ENCODE assay signal across 8 cellular contexts in genomic region chr10:68156373-68157185, GRCh38. TPM values are rescaled to one million over a fixed set of nuclear protein-coding genes. Genes with fewer than 3 reads are reported as not detected.
DNase-seq lines count a peak whose midpoint lies in the region; ATAC-seq and TF ChIP-seq lines count a peak whose summit lies in the region.

No MANE protein-coding gene starts in this region.

- no peaks in the 10 kb centered on the region for H3K27me3 ChIP-seq in gastrocnemius medialis

- H3K4me3 Mint-ChIP-seq in HFFc6 = peak overlapping the region; percentile 53
- no peak overlapping the region for H3K4me3 Mint-ChIP-seq in glutamatergic neuron (ENCODE audit: unreplicated experiment)

- CTCF ChIA-PET in RWPE1 (lab: Yijun Ruan, JAX) = interaction anchor here (0.6 to 3.2 kb wide), 6 partner anchors 10 to 249 kb away, joined by 3 to 10 read pairs (median 3); no protein-coding TSS in a partner anchor

- peaks cover 2% of the 10 kb centered on the region; the same call in 1 of the 2 replicates for H3K27me3 Mint-ChIP-seq in HFFc6 (ENCODE audit: insufficient read depth)
- peaks cover 4% of the 10 kb centered on the region for H3K27me3 Mint-ChIP-seq in glutamatergic neuron (ENCODE audit: unreplicated experiment)

- DNase-seq in DMS 273 treated with DMSO at 0.1 percent for 48 hours (lab: John Stamatoyannopoulos, UW) (peak; percentile 20), HFFc6 (peak; percentile 61), RWPE1 (ENCODE audit: low spot score) (peak; percentile 19), glutamatergic neuron (peak; percentile 62), gastrocnemius medialis (peak in 1 of 2 donors; percentile 48)
- DNase-seq in activated effector memory CD4-positive, alpha-beta T cell treated with Interleukin-2 at 50 U/mL for 16 hours = peak; percentile 26

- H3K9me3 ChIP-seq in gastrocnemius medialis = no peaks in the 10 kb centered on the region

- H3K27ac Mint-ChIP-seq in HFFc6 (peak overlapping the region; percentile 92), glutamatergic neuron (ENCODE audit: unreplicated experiment) (no peak overlapping the region)

- no peak overlapping the region for H3K27ac ChIP-seq in RWPE1
- peak overlapping the region; percentile 79 to 88 (median 85) for H3K27ac ChIP-seq in gastrocnemius medialis

- ATAC-seq in gastrocnemius medialis (peak in 1 of 2 donors; percentile 33), GM18907 (IDR thresholded peaks at IDR 0.05; ENCODE audit: unreplicated experiment) (no peak), GM19324 (IDR thresholded peaks at IDR 0.05; ENCODE audit: low FRiP score, unreplicated experiment) (no peak)

- peaks cover 36 to 61% of the 10 kb centered on the region in 2 donors for H3K4me1 ChIP-seq in gastrocnemius medialis

- H3K36me3 Mint-ChIP-seq in HFFc6 (ENCODE audit: low read depth) (peaks cover 64% of the 10 kb centered on the region), glutamatergic neuron (ENCODE audit: unreplicated experiment) (no peaks in the 10 kb centered on the region)

- in situ Hi-C loops in gastrocnemius medialis (cut with MboI; ENCODE audit: low sequenced_read_pairs in 4 of 4) = loop anchor here in 3 of 4 donors (10.0 kb wide), 1 partner anchor 302 kb away; no protein-coding TSS in a partner anchor

- POLR2A ChIA-PET in RWPE1 (lab: Yijun Ruan, JAX; ENCODE audit: low non-redundant PET) = no interaction called here

- H3K4me1 Mint-ChIP-seq in HFFc6 (ENCODE audit: low read depth) (peaks cover 54% of the 10 kb centered on the region), glutamatergic neuron (ENCODE audit: low read depth, unreplicated experiment) (peaks cover 11% of the 10 kb centered on the region)

- no peak for TF ChIP-seq POLR2A in gastrocnemius medialis (IDR thresholded peaks at IDR 0.05)

- H3K36me3 ChIP-seq in gastrocnemius medialis = peaks cover 0 to 28% of the 10 kb centered on the region in 2 donors

- no peaks in the 10 kb centered on the region for H3K9me3 Mint-ChIP-seq in HFFc6
- peaks cover 3% of the 10 kb centered on the region for H3K9me3 Mint-ChIP-seq in glutamatergic neuron (ENCODE audit: unreplicated experiment)

- peak; percentile 95 for TF ChIP-seq CTCF in HFFc6 (IDR thresholded peaks at IDR 0.05)
- no peak; the same call in 1 of the 2 replicates for TF ChIP-seq CTCF in RWPE1 (conservative IDR thresholded peaks at IDR 0.05; ENCODE audit: low read depth)
- peak; percentile 73 for TF ChIP-seq CTCF in glutamatergic neuron (IDR thresholded peaks at IDR 0.05; ENCODE audit: partially characterized antibody, unreplicated experiment)
- TF ChIP-seq CTCF in gastrocnemius medialis (IDR thresholded peaks at IDR 0.05 in 4 of 5, conservative IDR thresholded peaks at IDR 0.05 in 1 of 5) = peak; percentile 77 to 84 (median 81)

- H3K4me3 ChIP-seq in gastrocnemius medialis = no peak overlapping the region

- intact Hi-C loops in gastrocnemius medialis (cut with DNase I; ENCODE audit: low total_unique reads) = loop anchor here (1.0 to 10.0 kb wide), 3 partner anchors 73 to 304 kb away; partner anchors contain the start of gene SIRT1

RNA-seq across cellular contexts. Expression of gene MYPN, which starts 47.3 kb away (rescaled TPM):
- 10 to 100 TPM; 70.3 to 89.1 (median 80.1) TPM for total RNA-seq in HFFc6 (2021; fragmentation: NEBNext Ultra II Directional; extraction: Animal tissue kit (Norgen Biotek cat#: 25700))
- not detected for total RNA-seq in glutamatergic neuron (ENCODE audit: unreplicated experiment)
- total RNA-seq in gastrocnemius medialis = 100 to 1,000 TPM; 118 to 342 (median 193) TPM

Comparison
In these comparisons a context has a peak if more than half of its experiments do, and no peak if none do; other contexts are left out.
1. RNA of gene MYPN, which starts 47.3 kb away (total RNA-seq): 118 to 342 TPM in gastrocnemius medialis and 70.3 to 89.1 TPM in HFFc6; not detected in glutamatergic neuron (single experiment); every median in the first group is over 10 times any median in the second.